ENCODE assay signal across 25 cellular contexts in genomic region chr9:84811072-84811725, GRCh38.
DNase-seq lines count a peak whose midpoint lies in the region; ATAC-seq, FAIRE-seq and TF ChIP-seq lines count a peak whose summit lies in the region.
"Had no signal": no experiment of that assay in that cellular context is flagged by ENCODE, and none has a peak within 500 bp of the region (broad histone marks: within the 10 kb centered on the region; RNA-seq: fewer than 3 reads in every experiment).

No MANE protein-coding gene starts in this region.

- TF ChIP-seq CTCF in H1 (IDR thresholded peaks at IDR 0.05; ENCODE audit: control extremely low read depth in 1 of 3, insufficient read depth in 1 of 3, low read depth in 1 of 3, low read length in 3 of 3) (no peak), mucosa of descending colon (IDR thresholded peaks at IDR 0.05) (no peak)

- no peak overlapping the region for H3K27ac Mint-ChIP-seq in stimulated activated naive B cell treated with anti-CD40 and anti-IgM and Interleukin-4, amounts not matched to agents 10 μg/mL and 1 μg/mL and 100 μg/mL, for 72 hours
- H3K27ac Mint-ChIP-seq: CD8-positive, alpha-beta T cell; T-cell had no signal

- H3K4me1 Mint-ChIP-seq in stimulated activated naive B cell treated with anti-CD40 and anti-IgM and Interleukin-4, amounts not matched to agents 10 μg/mL and 1 μg/mL and 100 μg/mL, for 72 hours = no peaks in the 10 kb centered on the region
- H3K4me1 Mint-ChIP-seq: T-cell had no signal

- no peaks in the 10 kb centered on the region for H3K9me3 Mint-ChIP-seq in stimulated activated naive B cell treated with anti-CD40 and anti-IgM and Interleukin-4, amounts not matched to agents 10 μg/mL and 1 μg/mL and 100 μg/mL, for 72 hours
- H3K9me3 Mint-ChIP-seq: CD8-positive, alpha-beta T cell had no signal

- no peak overlapping the region for H2AK5ac ChIP-seq in H1 (ENCODE audit: low read depth, low read length)

- no peak overlapping the region for H3K4me3 Mint-ChIP-seq in stimulated activated naive B cell treated with anti-CD40 and anti-IgM and Interleukin-4, amounts not matched to agents 10 μg/mL and 1 μg/mL and 100 μg/mL, for 72 hours
- H3K4me3 Mint-ChIP-seq: CD8-positive, alpha-beta T cell; T-cell had no signal

- no peaks in the 10 kb centered on the region for H3K23me2 ChIP-seq in H1 (ENCODE audit: low read depth, low read length)

- H3K4me2 ChIP-seq in H1 (ENCODE audit: insufficient read depth in 1 of 2, low read depth in 2 of 2, low read length in 2 of 2) = peak overlapping the region in 1 of 2 experiments; percentile 46; a peak in 3 of 4 replicates

- H3K18ac ChIP-seq in H1 (ENCODE audit: extremely low read depth, low read length) = no peak overlapping the region

- H3K27me3 ChIP-seq in H1 (replicated peaks in 1 of 4; ENCODE audit: control insufficient read depth in 3 of 4, extremely low read depth in 1 of 4, insufficient read depth in 3 of 4, low read length in 3 of 4) = no peaks in the 10 kb centered on the region
- H3K27me3 ChIP-seq: Peyer's patch, SJCRH30 had no signal

- no peak overlapping the region for H3K9ac ChIP-seq in H1 (replicated peaks in 1 of 4; ENCODE audit: extremely low read depth in 1 of 4, low read depth in 3 of 4, low read length in 3 of 4)

- H3K9me3 ChIP-seq in H1 (ENCODE audit: insufficient read depth in 2 of 2, low read depth in 1 of 2, low read length in 1 of 2) (no peaks in the 10 kb centered on the region), mucosa of descending colon (no peaks in the 10 kb centered on the region)
- H3K9me3 ChIP-seq: Peyer's patch, SJCRH30 had no signal

- no peak overlapping the region for H2BK20ac ChIP-seq in H1 (ENCODE audit: low read length)

- peak; percentile 35 for ATAC-seq in mucosa of descending colon
- no peak for ATAC-seq in HG03097 (IDR thresholded peaks at IDR 0.05; ENCODE audit: low FRiP score, unreplicated experiment)
- ATAC-seq in stimulated activated naive B cell treated with anti-CD40 and anti-IgM and Interleukin-4, amounts not matched to agents 10 μg/mL and 1 μg/mL and 100 μg/mL, for 72 hours (replicated peaks) = no peak
- ATAC-seq: CD8-positive, alpha-beta T cell; T-cell had no signal

- H2AFZ ChIP-seq in H1 (ENCODE audit: low read length) = no peak overlapping the region

- H3K23ac ChIP-seq in H1 (ENCODE audit: insufficient read length) = no peak overlapping the region

- H4K91ac ChIP-seq in H1 (replicated peaks; ENCODE audit: insufficient read length, low read length) = no peak overlapping the region

- no peak for TF ChIP-seq POLR2A in H1 (IDR thresholded peaks at IDR 0.05; ENCODE audit: control extremely low read depth in 1 of 2, low read depth in 2 of 2, low read length in 2 of 2)

- POLR2A ChIA-PET in H1 (lab: Charles Lee; ENCODE audit: partially characterized antibody) = no interaction called here

- peak in 1 of 2 experiments; percentile 72; a peak in 1 of 3 replicates for TF ChIP-seq EP300 in H1 (IDR thresholded peaks at IDR 0.05; ENCODE audit: borderline replicate concordance in 1 of 2, low read depth in 2 of 2, low read length in 2 of 2)

- intact Hi-C loops in mucosa of descending colon (cut with DNase I, micrococcal nuclease) = no loop called here

- CTCF ChIA-PET in H1 (lab: Charles Lee; ENCODE audit: partially characterized antibody) = interaction anchor here (0.6 to 1.5 kb wide), 8 partner anchors 8 to 407 kb away, joined by 3 to 5 read pairs (median 4); no protein-coding TSS in a partner anchor

- DNase-seq in NCI-H146 (lab: John Stamatoyannopoulos, UW) (peak; percentile 49), NCI-H146 treated with DMSO at 0.1 percent for 48 hours (lab: John Stamatoyannopoulos, UW; ENCODE audit: unreplicated experiment) (no peak), NCI-H1417 (lab: John Stamatoyannopoulos, UW) (peak in 2 of 3 experiments; percentile 53 to 84), H1 (ENCODE audit: low read depth in 1 of 2, low spot score in 2 of 2) (no peak), mucosa of descending colon (no peak), NCI-H2107 (lab: John Stamatoyannopoulos, UW) (no peak)
- no peak for DNase-seq in stimulated activated naive B cell treated with anti-CD40 and anti-IgM and Interleukin-4, amounts not matched to agents 10 μg/mL and 1 μg/mL and 100 μg/mL, for 72 hours
- DNase-seq: AML-193; Calu3; CD8-positive, alpha-beta T cell; DMS153; KG1; NCI-H1092; NCI-H1694; NCI-H2081; NCI-H2171 treated with DMSO at 0.1 percent for 48 hours; NCI-H524 treated with DMSO at 0.1 percent for 48 hours; Peyer's patch; SJCRH30; T-cell had no signal

- no peak overlapping the region for H2BK120ac ChIP-seq in H1 (replicated peaks; ENCODE audit: low read depth, low read length)

- no peak overlapping the region for H3K56ac ChIP-seq in H1 (replicated peaks; ENCODE audit: insufficient read length, low read depth, low read length)

- no peak overlapping the region for H4K5ac ChIP-seq in H1 (ENCODE audit: insufficient read length, low read depth, low read length)

- no peak overlapping the region for H3K27ac ChIP-seq in H1 (ENCODE audit: low read depth, low read length)
- H3K27ac ChIP-seq: 22Rv1, HL-60, Peyer's patch, SJCRH30 had no signal

- no peak overlapping the region for H2BK12ac ChIP-seq in H1 (ENCODE audit: low read depth, low read length)

- 23% methylated on average over 4 of the region's 4 CpGs; no CpG with 5 or more reads in 1 of the 2 experiments for WGBS in H1 (ENCODE audit: extremely low coverage in 1 of 2, insufficient coverage in 1 of 2, insufficient read length in 1 of 2, insufficient replicate concordance in 2 of 2, low coverage in 1 of 2, low lambda C conversion rate in 2 of 2, missing lambda C conversion rate in 1 of 2), 2 experiments

- no peak overlapping the region for H3K14ac ChIP-seq in H1 (ENCODE audit: insufficient read length)

- H4K20me1 ChIP-seq in H1 (replicated peaks in 1 of 2; ENCODE audit: control insufficient read depth in 1 of 2, insufficient read depth in 2 of 2, low read length in 2 of 2) = no peaks in the 10 kb centered on the region

- no peak overlapping the region for H2BK15ac ChIP-seq in H1 (ENCODE audit: low read length)

- FAIRE-seq in H1 (lab: Jason Lieb, UNC) = peak; percentile 45
- FAIRE-seq: G401.6, GM12892 had no signal

- no peak overlapping the region for H3K4ac ChIP-seq in H1 (replicated peaks; ENCODE audit: insufficient read length, low read depth, low read length)

- H3K36me3 ChIP-seq in H1 (ENCODE audit: control insufficient read depth in 2 of 4, insufficient read depth in 4 of 4, low read length in 3 of 4) (no peaks in the 10 kb centered on the region), mucosa of descending colon (ENCODE audit: low read depth) (no peaks in the 10 kb centered on the region)
- H3K36me3 ChIP-seq: Peyer's patch, SJCRH30 had no signal

- no peak overlapping the region for H4K8ac ChIP-seq in H1 (ENCODE audit: extremely low read depth, insufficient read depth, low read length)

- H3K27me3 Mint-ChIP-seq in stimulated activated naive B cell treated with anti-CD40 and anti-IgM and Interleukin-4, amounts not matched to agents 10 μg/mL and 1 μg/mL and 100 μg/mL, for 72 hours = peaks cover 3 to 23% of the 10 kb centered on the region in 2 donors

- H3K79me1 ChIP-seq in H1 (ENCODE audit: low read depth, low read length) = no peaks in the 10 kb centered on the region

- H3K36me3 Mint-ChIP-seq in stimulated activated naive B cell treated with anti-CD40 and anti-IgM and Interleukin-4, amounts not matched to agents 10 μg/mL and 1 μg/mL and 100 μg/mL, for 72 hours = no peaks in the 10 kb centered on the region
- H3K36me3 Mint-ChIP-seq: CD8-positive, alpha-beta T cell; T-cell had no signal

- TF ChIP-seq RAD21 in H1 (IDR thresholded peaks at IDR 0.05 in 1 of 2, conservative IDR thresholded peaks at IDR 0.05 in 1 of 2; ENCODE audit: low read depth in 2 of 2, low read length in 2 of 2) = peak in 1 of 2 experiments; percentile 24; a peak in 2 of 4 replicates

- H2BK5ac ChIP-seq in H1 (ENCODE audit: low read depth, low read length) = no peak overlapping the region

- H3K4me1 ChIP-seq in H1 (replicated peaks in 1 of 4; ENCODE audit: control insufficient read depth in 3 of 4, insufficient read depth in 4 of 4, low read length in 3 of 4) (peaks cover 3 to 12% (median 7%) of the 10 kb centered on the region in 4 experiments; a peak in 3 of 7 replicates), mucosa of descending colon (ENCODE audit: low read depth) (peaks cover 11% of the 10 kb centered on the region)
- H3K4me1 ChIP-seq: Peyer's patch, SJCRH30 had no signal

- H3K79me2 ChIP-seq in H1 (ENCODE audit: control insufficient read depth in 1 of 2, insufficient read depth in 2 of 2, low read length in 2 of 2) = no peaks in the 10 kb centered on the region

- H3K4me3 ChIP-seq in H1 (ENCODE audit: extremely low read depth in 1 of 4, insufficient read depth in 2 of 4, low read depth in 3 of 4, low read length in 4 of 4) = no peak overlapping the region
- no peak overlapping the region for H3K4me3 ChIP-seq in mucosa of descending colon
- H3K4me3 ChIP-seq: Peyer's patch, SJCRH30 had no signal

TF ChIP-seq in H1, 55 proteins besides CTCF, POLR2A, EP300 and RAD21:
- peak; percentile 58; the same call in 1 of the 2 replicates for TF ChIP-seq YY1 (IDR thresholded peaks at IDR 0.05; ENCODE audit: low read depth, low read length)
- peak; percentile 81; the same call in 1 of the 2 replicates for TF ChIP-seq TCF12 (IDR thresholded peaks at IDR 0.05; ENCODE audit: low read depth, low read length)
- TF ChIP-seq HDAC2 (IDR thresholded peaks at IDR 0.05; ENCODE audit: borderline replicate concordance in 1 of 2, low read depth in 2 of 2, low read length in 2 of 2) = peak in 1 of 2 experiments; percentile 79; a peak in 1 of 4 replicates
- TF ChIP-seq NANOG (IDR thresholded peaks at IDR 0.05; ENCODE audit: insufficient read depth, low read depth, low read length, poor library complexity, severe bottlenecking) = peak; percentile 59
- TF ChIP-seq KDM5A (IDR thresholded peaks at IDR 0.05; ENCODE audit: low read length) = no peak
- TF ChIP-seq, protein P1, sequence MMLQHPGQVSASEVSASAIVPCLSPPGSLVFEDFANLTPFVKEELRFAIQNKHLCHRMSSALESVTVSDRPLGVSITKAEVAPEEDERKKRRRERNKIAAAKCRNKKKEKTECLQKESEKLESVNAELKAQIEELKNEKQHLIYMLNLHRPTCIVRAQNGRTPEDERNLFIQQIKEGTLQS (IDR thresholded peaks at IDR 0.05; ENCODE audit: insufficient read depth, low read depth, low read length) = no peak

Comparison
In these comparisons a context has a peak if more than half of its experiments do, and no peak if none do; other contexts are left out.
1. DNase-seq: peak in NCI-H146 (single experiment) and NCI-H1417 (2 of 3); none in NCI-H146 treated with DMSO at 0.1 percent for 48 hours (single experiment), H1 (0 of 2), mucosa of descending colon (0 of 3), NCI-H2107 (single experiment) and stimulated activated naive B cell treated with anti-CD40 and anti-IgM and Interleukin-4, amounts not matched to agents 10 μg/mL and 1 μg/mL and 100 μg/mL, for 72 hours (single experiment).